ENCODE assay signal across 8 cellular contexts in the genomic region with DNA sequence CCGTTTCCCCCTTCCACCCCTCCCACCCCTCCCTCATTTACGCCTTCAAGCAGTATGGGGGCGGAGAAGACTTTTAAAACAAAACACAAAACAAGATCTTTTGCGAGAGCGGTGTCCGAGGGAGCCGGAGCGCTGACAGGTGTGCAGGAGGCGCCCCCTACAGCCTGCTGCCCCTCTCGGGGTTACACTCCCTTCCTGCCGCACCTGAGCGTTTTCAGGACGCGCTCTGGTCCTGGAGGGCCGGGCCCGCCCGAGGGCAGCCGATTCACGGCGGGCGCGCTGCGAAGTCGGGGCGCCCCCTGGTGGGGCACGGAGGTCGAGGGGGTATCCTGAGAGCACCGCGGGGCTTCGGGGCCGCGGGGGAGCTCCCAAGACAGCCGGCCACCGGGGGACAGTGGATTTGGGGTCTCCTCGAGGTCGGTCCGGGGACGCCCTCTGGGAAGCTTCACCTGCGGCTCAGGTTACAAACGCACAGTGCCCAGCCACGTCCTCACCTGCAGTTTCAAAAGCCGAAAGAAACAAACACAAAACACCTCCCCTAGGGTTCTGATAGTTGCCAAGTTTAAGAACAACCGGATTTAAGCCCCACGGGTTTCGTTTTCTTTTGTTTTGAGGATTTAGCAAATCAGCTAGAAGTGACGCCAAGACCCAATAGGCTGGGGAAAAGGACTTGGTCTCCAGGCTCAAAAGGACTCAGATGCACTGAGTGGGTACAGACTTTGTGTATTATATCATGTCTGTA. TPM values are rescaled to one million over a fixed set of nuclear protein-coding genes. Genes with fewer than 3 reads are reported as not detected.
DNase-seq lines count a peak whose midpoint lies in the region; ATAC-seq and TF ChIP-seq lines count a peak whose summit lies in the region.

No MANE protein-coding gene starts in this region.

- peak; percentile 94 for TF ChIP-seq CTCF in CD14-positive monocyte (IDR thresholded peaks at IDR 0.05)
- TF ChIP-seq CTCF in OCI-LY7 (conservative IDR thresholded peaks at IDR 0.05; ENCODE audit: low read length) = peak; percentile 99
- TF ChIP-seq CTCF in retinal pigment epithelial cell (conservative IDR thresholded peaks at IDR 0.05; ENCODE audit: low read depth, low read length) = peak; percentile 70

- ATAC-seq in GM19395 (IDR thresholded peaks at IDR 0.05; ENCODE audit: unreplicated experiment) (peak; percentile 80), HG03460 (IDR thresholded peaks at IDR 0.05; ENCODE audit: unreplicated experiment) (peak; percentile 76), Right ventricle myocardium inferior (peak; percentile 75)

- CTCF ChIA-PET in OCI-LY7 (lab: Charles Lee; ENCODE audit: unreplicated experiment) = interaction anchor here (0.6 to 1.5 kb wide), 7 partner anchors 10 to 431 kb away, joined by 3 to 9 read pairs (median 3); no protein-coding TSS in a partner anchor

- H3K9me3 Mint-ChIP-seq in CD14-positive monocyte = peaks cover 0 to 30% (median 18%) of the 10 kb centered on the region in 7 donors
- H3K9me3 Mint-ChIP-seq in activated T-helper 1 cell treated with anti-CD3 and anti-CD28 coated beads, Interleukin-12 subunit alpha, Interleukin-12 subunit beta, Interleukin-2, Interleukin-4 antibody, amounts not matched to agents 30 ng/mL and 10 ng/mL and 1 ng/mL, durations not matched to agents 14 hours and 24 hours and 36 hours = peaks cover 2% of the 10 kb centered on the region

- H3K36me3 ChIP-seq in OCI-LY7 (ENCODE audit: insufficient read depth, low read length) = no peaks in the 10 kb centered on the region

- BruUV-seq in OCI-LY7 (replicated peaks; lab: Mats Ljungman, UMichigan) = no TSS peak

- intact Hi-C loops in CD14-positive monocyte (cut with micrococcal nuclease) (loop anchor here (5.0 kb wide), 1 partner anchor 197 kb away; no protein-coding TSS in a partner anchor), OCI-LY7 (cut with micrococcal nuclease; ENCODE audit: unreplicated experiment) (loop anchor here (1.0 to 5.0 kb wide), 6 partner anchors 196 to 447 kb away; partner anchors contain the start of gene AP1AR), Right ventricle myocardium inferior (cut with DNase I) (loop anchor here (1.0 to 10.0 kb wide), 2 partner anchors 196 to 429 kb away; no protein-coding TSS in a partner anchor)
- intact Hi-C loops in activated T-helper 1 cell treated with anti-CD3 and anti-CD28 coated beads, Interleukin-12 subunit alpha, Interleukin-12 subunit beta, Interleukin-2, Interleukin-4 antibody, amounts not matched to agents 30 ng/mL and 10 ng/mL and 1 ng/mL, durations not matched to agents 14 hours and 24 hours and 36 hours (cut with micrococcal nuclease) = loop anchor here (1.0 to 5.0 kb wide), 10 partner anchors 9 to 1907 kb away; no protein-coding TSS in a partner anchor

- H4K20me1 ChIP-seq in OCI-LY7 (ENCODE audit: insufficient read depth, low read length) = no peaks in the 10 kb centered on the region

- no peaks in the 10 kb centered on the region for H3K9me3 ChIP-seq in OCI-LY7 (ENCODE audit: low read length)

- peaks cover 20% of the 10 kb centered on the region for H3K4me1 ChIP-seq in OCI-LY7 (ENCODE audit: insufficient read depth, low read length, poor library complexity, severe bottlenecking)

- no peaks in the 10 kb centered on the region for H3K9me2 ChIP-seq in OCI-LY7 (ENCODE audit: insufficient read depth, low read length)

- no peaks in the 10 kb centered on the region for H3K79me2 ChIP-seq in OCI-LY7 (ENCODE audit: insufficient read depth, low read depth, low read length)

- peak overlapping the region; percentile 85 to 99 for H3K4me3 Mint-ChIP-seq in CD14-positive monocyte
- peak overlapping the region; percentile 82 for H3K4me3 Mint-ChIP-seq in activated T-helper 1 cell treated with anti-CD3 and anti-CD28 coated beads, Interleukin-12 subunit alpha, Interleukin-12 subunit beta, Interleukin-2, Interleukin-4 antibody, amounts not matched to agents 30 ng/mL and 10 ng/mL and 1 ng/mL, durations not matched to agents 14 hours and 24 hours and 36 hours

- POLR2A ChIA-PET in OCI-LY7 (lab: Charles Lee) = interaction anchor here (1.0 to 1.4 kb wide), 3 partner anchors 289 to 430 kb away, joined by 3 to 5 read pairs (median 4); no protein-coding TSS in a partner anchor

- H3K36me3 Mint-ChIP-seq in CD14-positive monocyte = peaks cover 0 to 14% of the 10 kb centered on the region in 2 donors
- H3K36me3 Mint-ChIP-seq in activated T-helper 1 cell treated with anti-CD3 and anti-CD28 coated beads, Interleukin-12 subunit alpha, Interleukin-12 subunit beta, Interleukin-2, Interleukin-4 antibody, amounts not matched to agents 30 ng/mL and 10 ng/mL and 1 ng/mL, durations not matched to agents 14 hours and 24 hours and 36 hours (ENCODE audit: low read depth) = peaks cover 2% of the 10 kb centered on the region

- DNase-seq in CD14-positive monocyte (ENCODE audit: low spot score) = peak; percentile 49
- DNase-seq in OCI-LY7 (ENCODE audit: low spot score) = peak; percentile 93
- DNase-seq in activated T-helper 1 cell treated with anti-CD3 and anti-CD28 coated beads, Interleukin-12 subunit alpha, Interleukin-12 subunit beta, Interleukin-2, Interleukin-4 antibody, amounts not matched to agents 30 ng/mL and 10 ng/mL and 1 ng/mL, durations not matched to agents 14 hours and 24 hours and 36 hours (ENCODE audit: low spot score) = peak; percentile 70
- peak; percentile 83 for DNase-seq in Right ventricle myocardium inferior (ENCODE audit: missing footprints)
- DNase-seq in retinal pigment epithelial cell (ENCODE audit: low read depth) = no peak
- DNase-seq in epidermal melanocyte (ENCODE audit: insufficient read length, low spot score) = no peak

- H3K4me2 ChIP-seq in OCI-LY7 (ENCODE audit: low read length) = peak overlapping the region; percentile 99

- H3K27ac Mint-ChIP-seq in CD14-positive monocyte = no peak overlapping the region
- no peak overlapping the region for H3K27ac Mint-ChIP-seq in activated T-helper 1 cell treated with anti-CD3 and anti-CD28 coated beads, Interleukin-12 subunit alpha, Interleukin-12 subunit beta, Interleukin-2, Interleukin-4 antibody, amounts not matched to agents 30 ng/mL and 10 ng/mL and 1 ng/mL, durations not matched to agents 14 hours and 24 hours and 36 hours

- peaks cover 81 to 87% (median 83%) of the 10 kb centered on the region in 3 donors for H3K27me3 Mint-ChIP-seq in CD14-positive monocyte (ENCODE audit: low read depth in 3 of 3)
- peaks cover 71% of the 10 kb centered on the region for H3K27me3 Mint-ChIP-seq in activated T-helper 1 cell treated with anti-CD3 and anti-CD28 coated beads, Interleukin-12 subunit alpha, Interleukin-12 subunit beta, Interleukin-2, Interleukin-4 antibody, amounts not matched to agents 30 ng/mL and 10 ng/mL and 1 ng/mL, durations not matched to agents 14 hours and 24 hours and 36 hours (ENCODE audit: insufficient read depth)

- peak overlapping the region; percentile 99 for H2AFZ ChIP-seq in OCI-LY7 (ENCODE audit: low read length)

- no peak overlapping the region for H3K27ac ChIP-seq in OCI-LY7 (ENCODE audit: low read depth, low read length, poor library complexity, severe bottlenecking)

- peak overlapping the region; percentile 69 for H3K4me3 ChIP-seq in OCI-LY7 (ENCODE audit: low read depth, low read length, poor library complexity, severe bottlenecking)
- H3K4me3 ChIP-seq in retinal pigment epithelial cell (ENCODE audit: low read length) = peak overlapping the region; percentile 42

- peaks cover 44% of the 10 kb centered on the region for H3K4me1 Mint-ChIP-seq in CD14-positive monocyte
- peaks cover 49% of the 10 kb centered on the region for H3K4me1 Mint-ChIP-seq in activated T-helper 1 cell treated with anti-CD3 and anti-CD28 coated beads, Interleukin-12 subunit alpha, Interleukin-12 subunit beta, Interleukin-2, Interleukin-4 antibody, amounts not matched to agents 30 ng/mL and 10 ng/mL and 1 ng/mL, durations not matched to agents 14 hours and 24 hours and 36 hours (ENCODE audit: low read depth)

RNA-seq across cellular contexts. Expression of gene NEUROG2, which starts 8.0 kb away (rescaled TPM):
- not detected for polyA plus RNA-seq in CD14-positive monocyte
- total RNA-seq in OCI-LY7 (2014; rRNA removed; shearing (Covaris generic)) = 0.06 TPM in 1 of 2 replicates, not detected in the other
- total RNA-seq in OCI-LY7 (2022) = not detected in 2 replicates
- total RNA-seq in activated T-helper 1 cell treated with anti-CD3 and anti-CD28 coated beads, Interleukin-12 subunit alpha, Interleukin-12 subunit beta, Interleukin-2, Interleukin-4 antibody, amounts not matched to agents 30 ng/mL and 10 ng/mL and 1 ng/mL, durations not matched to agents 14 hours and 24 hours and 36 hours = 0.18 TPM in 1 of 2 replicates, not detected in the other
- not detected for total RNA-seq in Right ventricle myocardium inferior

Comparison
In these comparisons a context has a peak if more than half of its experiments do, and no peak if none do; other contexts are left out.
1. DNase-seq: peak in CD14-positive monocyte (single experiment), OCI-LY7 (single experiment), activated T-helper 1 cell treated with anti-CD3 and anti-CD28 coated beads, Interleukin-12 subunit alpha, Interleukin-12 subunit beta, Interleukin-2, Interleukin-4 antibody, amounts not matched to agents 30 ng/mL and 10 ng/mL and 1 ng/mL, durations not matched to agents 14 hours and 24 hours and 36 hours (single experiment) and Right ventricle myocardium inferior (single experiment); none in retinal pigment epithelial cell (single experiment) and epidermal melanocyte (single experiment).
2. Peak in every context shown above with its lines, with median percentiles within 50 percentile points of each other: CTCF ChIP-seq and ATAC-seq.